8 cellular contexts compared by ENCODE assay signal in the genomic region with DNA sequence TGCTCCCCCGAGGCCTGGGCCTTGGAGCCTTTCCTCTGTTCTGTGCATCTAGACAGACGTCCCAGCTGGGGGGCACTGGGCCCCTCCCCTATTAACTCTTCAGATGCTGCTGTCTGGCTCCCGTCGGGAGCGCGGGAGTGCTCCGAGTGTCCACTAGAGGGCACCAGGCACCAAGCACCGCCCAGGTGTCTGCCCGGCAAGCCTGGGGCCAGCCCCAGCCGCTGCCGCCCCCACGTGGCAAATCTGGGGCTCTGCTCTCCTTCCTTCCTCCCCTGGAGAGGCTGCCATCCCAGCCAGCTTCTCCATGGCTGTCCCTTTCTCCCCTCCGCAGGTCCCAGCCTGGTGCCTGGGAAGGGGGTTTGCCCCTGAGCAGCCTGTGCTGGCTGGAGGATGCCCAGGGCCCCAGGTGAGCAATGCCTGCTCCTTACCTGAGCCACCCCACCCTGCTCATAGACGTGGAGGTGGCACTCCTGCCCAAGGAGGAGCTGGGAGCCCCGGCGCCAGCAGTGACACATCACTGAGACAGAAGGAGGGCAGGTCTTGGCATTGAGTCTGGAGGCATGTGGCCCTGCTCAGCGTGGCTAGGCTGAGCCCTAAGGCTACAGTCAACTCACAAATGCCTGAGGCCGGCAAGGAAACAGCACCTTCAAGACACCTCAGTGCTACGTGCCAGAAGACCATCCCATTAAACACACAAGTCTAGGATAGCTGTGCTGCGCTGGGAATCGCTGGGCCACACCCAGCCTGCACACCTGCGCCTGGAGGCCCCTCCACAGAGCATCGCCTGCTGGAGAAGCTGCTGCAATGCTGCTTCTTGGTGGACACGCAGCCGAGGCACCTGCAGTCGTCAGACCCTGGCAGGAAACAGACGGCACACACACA. TPM values are rescaled to one million over a fixed set of nuclear protein-coding genes. Genes with fewer than 3 reads are reported as not detected.
DNase-seq lines count a peak whose midpoint lies in the region; ATAC-seq and TF ChIP-seq lines count a peak whose summit lies in the region.

No MANE protein-coding gene starts in this region.

- no peaks in the 10 kb centered on the region for H4K20me1 ChIP-seq in GM23338 (replicated peaks; ENCODE audit: insufficient read depth)

- H3K27ac Mint-ChIP-seq in GM23338 (peak overlapping the region; percentile 23; the same call in 1 of the 2 replicates), glutamatergic neuron (ENCODE audit: unreplicated experiment) (no peak overlapping the region)

- H3K4me2 ChIP-seq in GM23338 (peak overlapping the region; percentile 43; the same call in 1 of the 2 replicates), parathyroid adenoma (ENCODE audit: low read length) (peak overlapping the region; percentile 25)

- no peaks in the 10 kb centered on the region for H3K9me2 ChIP-seq in GM23338 (ENCODE audit: insufficient read depth)

- H3K36me3 Mint-ChIP-seq in GM23338 (ENCODE audit: low read depth) = no peaks in the 10 kb centered on the region
- H3K36me3 Mint-ChIP-seq in glutamatergic neuron (ENCODE audit: unreplicated experiment) = no peaks in the 10 kb centered on the region

- 39 to 42% methylated on average over 19 to 21 of the region's 27 CpGs for WGBS in tibial nerve, 2 donors

- H3K4me1 ChIP-seq in GM23338 (ENCODE audit: insufficient read depth) (peaks cover 12% of the 10 kb centered on the region), parathyroid adenoma (peaks cover 11% of the 10 kb centered on the region), tibial nerve (peaks cover 0 to 23% (median 18%) of the 10 kb centered on the region in 4 donors)

- TF ChIP-seq CTCF in GM23338 (conservative IDR thresholded peaks at IDR 0.05; ENCODE audit: low read depth in 2 of 2) (peak; percentile 97 to 100), glutamatergic neuron (IDR thresholded peaks at IDR 0.05; ENCODE audit: partially characterized antibody, unreplicated experiment) (peak; percentile 98), parathyroid adenoma (IDR thresholded peaks at IDR 0.05) (peak; percentile 100), tibial nerve (IDR thresholded peaks at IDR 0.05) (peak; percentile 94 to 99 (median 99))

- H3K4me3 ChIP-seq in GM23338 (peak overlapping the region; percentile 40; the same call in 1 of the 2 replicates), parathyroid adenoma (ENCODE audit: low read depth, low read length) (no peak overlapping the region), tibial nerve (no peak overlapping the region)

- TF ChIP-seq EP300 in tibial nerve (IDR thresholded peaks at IDR 0.05) = no peak

- TF ChIP-seq POLR2A in tibial nerve (IDR thresholded peaks at IDR 0.05) = no peak

- H3K9me3 ChIP-seq in parathyroid adenoma (ENCODE audit: control insufficient read depth, low read length) = no peaks in the 10 kb centered on the region
- H3K9me3 ChIP-seq in tibial nerve = no peaks in the 10 kb centered on the region

- H3K9ac ChIP-seq in parathyroid adenoma = no peak overlapping the region

- peaks cover 7% of the 10 kb centered on the region for H3F3A ChIP-seq in GM23338 (replicated peaks; ENCODE audit: low read depth)

- DNase-seq in DMS 273 treated with DMSO at 0.1 percent for 48 hours (lab: John Stamatoyannopoulos, UW) = peak; percentile 77
- DNase-seq in GM23338 (ENCODE audit: low spot score) = peak; percentile 93
- peak; percentile 80 for DNase-seq in NCI-H1105 treated with DMSO at 0.1 percent for 48 hours (lab: John Stamatoyannopoulos, UW)
- peak; percentile 86 for DNase-seq in activated naive CD4-positive, alpha-beta T cell treated with anti-CD3 and anti-CD28 coated beads, Interleukin-2, amount 50 U/mL, for 16 hours
- peak; percentile 92 for DNase-seq in glutamatergic neuron
- peak; percentile 55 to 64 for DNase-seq in tibial nerve (ENCODE audit: low spot score in 2 of 2)

- H3K79me2 ChIP-seq in GM23338 (replicated peaks; ENCODE audit: insufficient read depth) (no peaks in the 10 kb centered on the region), parathyroid adenoma (no peaks in the 10 kb centered on the region)

- no peak overlapping the region for H3K4me3 Mint-ChIP-seq in GM23338
- H3K4me3 Mint-ChIP-seq in glutamatergic neuron (ENCODE audit: unreplicated experiment) = no peak overlapping the region

- H3K27me3 Mint-ChIP-seq in GM23338 (ENCODE audit: insufficient read depth, low read depth, poor library complexity) (peaks cover 21% of the 10 kb centered on the region), glutamatergic neuron (ENCODE audit: unreplicated experiment) (peaks cover 2% of the 10 kb centered on the region)

- ATAC-seq in GM23338 (peak; percentile 78), SK-N-SH treated with all-trans-retinoic acid at 6 μM for 48 hours (peak; percentile 90)

- H3K36me3 ChIP-seq in GM23338 (ENCODE audit: insufficient read depth) = no peaks in the 10 kb centered on the region
- H3K36me3 ChIP-seq in parathyroid adenoma (ENCODE audit: control insufficient read depth, insufficient read depth, low read length) = no peaks in the 10 kb centered on the region
- no peaks in the 10 kb centered on the region for H3K36me3 ChIP-seq in tibial nerve

- H3K4me1 Mint-ChIP-seq in GM23338 (peaks cover 27% of the 10 kb centered on the region; the same call in 2 of the 3 replicates), glutamatergic neuron (ENCODE audit: low read depth, unreplicated experiment) (peaks cover 1% of the 10 kb centered on the region)

- H3K27ac ChIP-seq in GM23338 (ENCODE audit: low read depth) (no peak overlapping the region), parathyroid adenoma (no peak overlapping the region), tibial nerve (no peak overlapping the region)

- H2AFZ ChIP-seq in GM23338 (no peak overlapping the region; the same call in 1 of the 2 replicates), parathyroid adenoma (peak overlapping the region; percentile 77)

- H3K9me3 Mint-ChIP-seq in GM23338 (peaks cover 3% of the 10 kb centered on the region; the same call in 1 of the 3 replicates), glutamatergic neuron (ENCODE audit: unreplicated experiment) (peaks cover 2% of the 10 kb centered on the region)

- no peaks in the 10 kb centered on the region for H3K27me3 ChIP-seq in GM23338 (ENCODE audit: insufficient read depth)
- no peaks in the 10 kb centered on the region for H3K27me3 ChIP-seq in parathyroid adenoma (ENCODE audit: control insufficient read depth, insufficient read depth, low read length)
- H3K27me3 ChIP-seq in tibial nerve = no peaks in the 10 kb centered on the region

TF ChIP-seq in GM23338, 12 proteins besides CTCF, POLR2A, EP300 and RAD21:
- TF ChIP-seq CREB1 (CRISPR knock-in tag; IDR thresholded peaks at IDR 0.05; ENCODE audit: low read depth) (peak; percentile 61; the same call in 1 of the 2 replicates), ZNF331 (CRISPR knock-in tag; IDR thresholded peaks at IDR 0.05; ENCODE audit: low read depth) (no peak), EZH2phosphoT487 (IDR thresholded peaks at IDR 0.05; ENCODE audit: unreplicated experiment) (no peak)
- TF ChIP-seq, protein P1, sequence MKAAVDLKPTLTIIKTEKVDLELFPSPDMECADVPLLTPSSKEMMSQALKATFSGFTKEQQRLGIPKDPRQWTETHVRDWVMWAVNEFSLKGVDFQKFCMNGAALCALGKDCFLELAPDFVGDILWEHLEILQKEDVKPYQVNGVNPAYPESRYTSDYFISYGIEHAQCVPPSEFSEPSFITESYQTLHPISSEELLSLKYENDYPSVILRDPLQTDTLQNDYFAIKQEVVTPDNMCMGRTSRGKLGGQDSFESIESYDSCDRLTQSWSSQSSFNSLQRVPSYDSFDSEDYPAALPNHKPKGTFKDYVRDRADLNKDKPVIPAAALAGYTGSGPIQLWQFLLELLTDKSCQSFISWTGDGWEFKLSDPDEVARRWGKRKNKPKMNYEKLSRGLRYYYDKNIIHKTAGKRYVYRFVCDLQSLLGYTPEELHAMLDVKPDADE (IDR thresholded peaks at IDR 0.05) = 0 out of 2 replicates have a peak, but pooled peaks have one; percentile 33

TF ChIP-seq in SK-N-SH treated with all-trans-retinoic acid at 6 μM for 48 hours, 23 proteins besides CTCF, POLR2A, EP300 and RAD21:
- TF ChIP-seq PPARA (CRISPR knock-in tag; IDR thresholded peaks at IDR 0.05; ENCODE audit: borderline replicate concordance) (no peak), ZC3H10 (CRISPR knock-in tag; IDR thresholded peaks at IDR 0.05) (no peak), TOX (CRISPR knock-in tag; IDR thresholded peaks at IDR 0.05; ENCODE audit: borderline replicate concordance) (no peak), ARNTL (CRISPR knock-in tag; IDR thresholded peaks at IDR 0.05; ENCODE audit: borderline replicate concordance, low read depth) (no peak), ZNF565 (CRISPR knock-in tag; conservative IDR thresholded peaks at IDR 0.05; ENCODE audit: low read depth) (no peak)
- TF ChIP-seq, protein P2, sequence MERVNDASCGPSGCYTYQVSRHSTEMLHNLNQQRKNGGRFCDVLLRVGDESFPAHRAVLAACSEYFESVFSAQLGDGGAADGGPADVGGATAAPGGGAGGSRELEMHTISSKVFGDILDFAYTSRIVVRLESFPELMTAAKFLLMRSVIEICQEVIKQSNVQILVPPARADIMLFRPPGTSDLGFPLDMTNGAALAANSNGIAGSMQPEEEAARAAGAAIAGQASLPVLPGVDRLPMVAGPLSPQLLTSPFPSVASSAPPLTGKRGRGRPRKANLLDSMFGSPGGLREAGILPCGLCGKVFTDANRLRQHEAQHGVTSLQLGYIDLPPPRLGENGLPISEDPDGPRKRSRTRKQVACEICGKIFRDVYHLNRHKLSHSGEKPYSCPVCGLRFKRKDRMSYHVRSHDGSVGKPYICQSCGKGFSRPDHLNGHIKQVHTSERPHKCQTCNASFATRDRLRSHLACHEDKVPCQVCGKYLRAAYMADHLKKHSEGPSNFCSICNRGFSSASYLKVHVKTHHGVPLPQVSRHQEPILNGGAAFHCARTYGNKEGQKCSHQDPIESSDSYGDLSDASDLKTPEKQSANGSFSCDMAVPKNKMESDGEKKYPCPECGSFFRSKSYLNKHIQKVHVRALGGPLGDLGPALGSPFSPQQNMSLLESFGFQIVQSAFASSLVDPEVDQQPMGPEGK (CRISPR knock-in tag; IDR thresholded peaks at IDR 0.05; ENCODE audit: borderline replicate concordance) = peak; percentile 87

RNA-seq across cellular contexts. Expression of gene TMEM235, which starts 19.7 kb away (rescaled TPM):
- total RNA-seq in GM23338 (2014; rRNA removed; shearing (Covaris generic)) = not detected in 2 replicates
- not detected in 2 replicates for polyA plus RNA-seq in GM23338 (2016; fragmentation: Nextera tagmentation; extraction: Ambion mirVana)
- total RNA-seq in glutamatergic neuron (ENCODE audit: unreplicated experiment) (not detected), tibial nerve (not detected)

RNA-seq across cellular contexts. Expression of gene BIRC5, which starts 37.1 kb away (rescaled TPM):
- total RNA-seq in GM23338 (2014; rRNA removed; shearing (Covaris generic)) = 89.7 and 114 TPM in 2 replicates
- polyA plus RNA-seq in GM23338 (2016; fragmentation: Nextera tagmentation; extraction: Ambion mirVana) = 111 and 132 TPM in 2 replicates
- total RNA-seq in glutamatergic neuron (ENCODE audit: unreplicated experiment) = 14.5 TPM
- total RNA-seq in tibial nerve = 1 to 10 TPM in 1 of 4 donors, under 1 TPM in 2, not detected in 1; 0.87 to 8.7 (median 0.98) TPM
